ENCODE assay signal across 22 cellular contexts in genomic region chr22:35066768-35067167, GRCh38. TPM values are rescaled to one million over a fixed set of nuclear protein-coding genes. Genes with fewer than 3 reads are reported as not detected.
A peak's percentile ranks its signal among the peaks of the same experiment; 100 is the strongest.
DNase-seq lines count a peak whose midpoint lies in the region; ATAC-seq, FAIRE-seq and TF ChIP-seq lines count a peak whose summit lies in the region.
"Had no signal": no experiment of that assay in that cellular context is flagged by ENCODE, and none has a peak within 500 bp of the region (broad histone marks: within the 10 kb centered on the region; RNA-seq: fewer than 3 reads in every experiment).

No MANE protein-coding gene starts in this region.

- ATAC-seq in mucosa of descending colon = peak; percentile 3
- no peak for ATAC-seq in GM18873 (IDR thresholded peaks at IDR 0.05; ENCODE audit: low FRiP score, unreplicated experiment)

- peaks cover 0 to 5% (median 0%) of the 10 kb centered on the region in 4 donors for H3K4me1 ChIP-seq in Peyer's patch
- H3K4me1 ChIP-seq in mucosa of descending colon (ENCODE audit: low read depth) = peaks cover 8% of the 10 kb centered on the region
- H3K4me1 ChIP-seq in small intestine (ENCODE audit: control insufficient read depth in 2 of 2, insufficient read depth in 1 of 2, low read depth in 1 of 2, low read length in 1 of 2) = peaks cover 0 to 5% of the 10 kb centered on the region in 2 donors
- H3K4me1 ChIP-seq: SJCRH30 had no signal

- no peaks in the 10 kb centered on the region for H3K9me3 ChIP-seq in Peyer's patch
- no peaks in the 10 kb centered on the region for H3K9me3 ChIP-seq in mucosa of descending colon
- H3K9me3 ChIP-seq in small intestine (ENCODE audit: control insufficient read depth, low read depth) = no peaks in the 10 kb centered on the region
- H3K9me3 ChIP-seq: SJCRH30 had no signal

- H3K4me3 ChIP-seq in Peyer's patch (peak overlapping the region in 3 of 4 donors; percentile 39 to 71 (median 55)), mucosa of descending colon (peak overlapping the region; percentile 27), small intestine (ENCODE audit: low read depth in 1 of 2, low read length in 2 of 2) (peak overlapping the region; percentile 51 to 59)
- H3K4me3 ChIP-seq: SJCRH30 had no signal

- intact Hi-C loops in mucosa of descending colon (cut with DNase I, micrococcal nuclease) = no loop called here

- TF ChIP-seq POLR2A in Peyer's patch (IDR thresholded peaks at IDR 0.05) = no peak

- H3K27me3 ChIP-seq in Peyer's patch (no peaks in the 10 kb centered on the region), small intestine (ENCODE audit: control insufficient read depth in 2 of 2, insufficient read depth in 2 of 2, low read length in 2 of 2) (no peaks in the 10 kb centered on the region)
- H3K27me3 ChIP-seq: SJCRH30 had no signal

- WGBS in small intestine, 3 donors = 28 to 58% (median 52%) methylated on average over 7 of the region's 7 CpGs

- TF ChIP-seq CTCF in C4-2B (conservative IDR thresholded peaks at IDR 0.05) (no peak), Peyer's patch (IDR thresholded peaks at IDR 0.05) (no peak), mucosa of descending colon (IDR thresholded peaks at IDR 0.05) (no peak)

- no peak for FAIRE-seq in small intestine (lab: Jason Lieb, UNC)
- FAIRE-seq: HTR-8/SVneo, RCC 7860 had no signal

- H3K36me3 ChIP-seq in Peyer's patch (no peaks in the 10 kb centered on the region), mucosa of descending colon (ENCODE audit: low read depth) (no peaks in the 10 kb centered on the region), small intestine (ENCODE audit: control insufficient read depth in 2 of 2, insufficient read depth in 2 of 2, low read length in 2 of 2) (no peaks in the 10 kb centered on the region)
- H3K36me3 ChIP-seq: SJCRH30 had no signal

- H3K27ac ChIP-seq in C4-2B (peak overlapping the region; percentile 84), Peyer's patch (peak overlapping the region in 3 of 4 donors; percentile 70 to 77 (median 76)), small intestine (ENCODE audit: low read depth in 1 of 2, low read length in 1 of 2) (peak overlapping the region; percentile 49 to 74)
- H3K27ac ChIP-seq: KMS-11, SJCRH30 had no signal

- DNase-seq in Peyer's patch (peak in 1 of 3 donors; percentile 54), mucosa of descending colon (no peak), small intestine (peak; percentile 49), NCI-H526 (lab: John Stamatoyannopoulos, UW) (no peak), D341Med (ENCODE audit: low spot score) (no peak)
- DNase-seq: AML-193, C1 segment of cervical spinal cord, GOT3, IMR-90, NCI-H1105, NCI-H2029 treated with DMSO at 0.1 percent for 48 hours, NCI-H345, NCI-H524, NCI-H82, SJCRH30 had no signal

RNA-seq across cellular contexts. Expression of gene ISX, which starts 0.8 kb away (rescaled TPM):
- 100 to 1,000 TPM in 2 of 4 donors, 10 to 100 TPM in 2; 26.4 to 187 (median 115) TPM for total RNA-seq in Peyer's patch
- 100 to 1,000 TPM in 1 of 3 donors, 10 to 100 TPM in 2; 35.3 to 104 (median 50.3) TPM for total RNA-seq in mucosa of descending colon
- polyA plus RNA-seq in small intestine = 10 to 100 TPM; 22.4 to 64.9 (median 44.6) TPM
- total RNA-seq: A172, IMR-90, SJCRH30 had no signal
- polyA plus RNA-seq: AG04450, IMR-90 had no signal
